In the genomic region with DNA sequence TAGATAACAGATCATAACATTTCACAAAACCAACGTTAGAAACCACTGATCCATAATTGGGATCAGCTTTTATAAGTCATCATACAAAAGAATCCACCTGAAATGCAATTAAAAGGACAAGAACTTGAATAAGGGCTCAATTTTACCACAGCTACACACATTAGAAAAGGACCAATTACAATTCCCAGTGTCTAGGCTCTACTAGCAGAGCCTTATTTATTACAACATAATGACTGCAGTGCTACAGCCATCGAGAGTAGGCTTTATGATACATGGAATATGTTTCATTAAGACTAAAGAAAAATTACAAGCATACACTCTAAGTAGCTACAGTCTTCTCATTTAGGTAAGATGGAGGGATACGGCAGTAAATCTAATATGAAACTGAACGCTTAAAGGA, we compare ENCODE assay signal across 11 cellular contexts. TPM values are rescaled to one million over a fixed set of nuclear protein-coding genes. Genes with fewer than 3 reads are reported as not detected.
DNase-seq lines count a peak whose midpoint lies in the region; ATAC-seq, FAIRE-seq and TF ChIP-seq lines count a peak whose summit lies in the region.
"Had no signal": no experiment of that assay in that cellular context is flagged by ENCODE, and none has a peak within 500 bp of the region (broad histone marks: within the 10 kb centered on the region; RNA-seq: fewer than 3 reads in every experiment).

No MANE protein-coding gene starts in this region.

- no peak overlapping the region for H2BK20ac ChIP-seq in IMR-90 (ENCODE audit: low read depth, low read length)

- peaks cover 3% of the 10 kb centered on the region; the same call in 1 of the 2 replicates for H3K4me1 ChIP-seq in IMR-90 (ENCODE audit: control insufficient read depth, insufficient read depth, low read length)
- peaks cover 0 to 20% of the 10 kb centered on the region in 2 experiments; a peak in 3 of 5 replicates for H3K4me1 ChIP-seq in K562 (replicated peaks in 1 of 2; ENCODE audit: control insufficient read depth in 2 of 2, insufficient read depth in 2 of 2, low read length in 2 of 2)
- H3K4me1 ChIP-seq in neural progenitor cell: peaks cover 53% of the 10 kb centered on the region
- H3K4me1 ChIP-seq in suprapubic skin: peaks cover 67% of the 10 kb centered on the region
- peaks cover 25% of the 10 kb centered on the region for H3K4me1 ChIP-seq in Caco-2

- dilution Hi-C loops in IMR-90 (cut with HindIII; ENCODE audit: low sequenced_read_pairs, unreplicated experiment): no loop called here

- no peak overlapping the region for H3K56ac ChIP-seq in IMR-90 (ENCODE audit: extremely low read depth, insufficient read depth, low read length)

- no peaks in the 10 kb centered on the region for H3K9me3 ChIP-seq in IMR-90 (ENCODE audit: control insufficient read depth, insufficient read depth, low read length)
- no peaks in the 10 kb centered on the region for H3K9me3 ChIP-seq in K562 (replicated peaks; ENCODE audit: control insufficient read depth, insufficient read depth, low read depth, low read length)
- no peaks in the 10 kb centered on the region for H3K9me3 ChIP-seq in neural progenitor cell (ENCODE audit: low read depth)
- no peaks in the 10 kb centered on the region for H3K9me3 ChIP-seq in suprapubic skin
- H3K9me3 ChIP-seq in Caco-2: no peaks in the 10 kb centered on the region
- H3K9me3 ChIP-seq: SJSA1 had no signal

- H3K4ac ChIP-seq in IMR-90 (ENCODE audit: low read depth, low read length): no peak overlapping the region

- H3K79me2 ChIP-seq in K562 (ENCODE audit: control insufficient read depth, insufficient read depth, low read length): peaks cover 100% of the 10 kb centered on the region
- H3K79me2 ChIP-seq in neural progenitor cell (ENCODE audit: low read depth): peaks cover 97% of the 10 kb centered on the region

- no peak overlapping the region for H2BK5ac ChIP-seq in IMR-90 (ENCODE audit: low read depth, low read length, poor library complexity, severe bottlenecking)

- H3K36me3 Mint-ChIP-seq in neural progenitor cell: peaks cover 40% of the 10 kb centered on the region
- peaks cover 34% of the 10 kb centered on the region for H3K36me3 Mint-ChIP-seq in Caco-2 (ENCODE audit: insufficient read depth, unreplicated experiment)

- peaks cover 24% of the 10 kb centered on the region for H3K4me1 Mint-ChIP-seq in neural progenitor cell
- peaks cover 30% of the 10 kb centered on the region for H3K4me1 Mint-ChIP-seq in Caco-2 (ENCODE audit: low read depth, unreplicated experiment)

- no peaks in the 10 kb centered on the region for H3K27me3 ChIP-seq in IMR-90 (ENCODE audit: control insufficient read depth, insufficient read depth, low read length)
- no peaks in the 10 kb centered on the region for H3K27me3 ChIP-seq in K562 (ENCODE audit: control insufficient read depth in 2 of 2, insufficient read depth in 2 of 2, low read length in 2 of 2)
- no peaks in the 10 kb centered on the region for H3K27me3 ChIP-seq in neural progenitor cell
- H3K27me3 ChIP-seq in suprapubic skin: no peaks in the 10 kb centered on the region
- H3K27me3 ChIP-seq in Caco-2 (replicated peaks; ENCODE audit: control insufficient read depth, insufficient read depth, low read length): no peaks in the 10 kb centered on the region
- H3K27me3 ChIP-seq: SJSA1 had no signal

- TF ChIP-seq EP300 in K562 (IDR thresholded peaks at IDR 0.05; ENCODE audit: low read length) (no peak), suprapubic skin (IDR thresholded peaks at IDR 0.05) (no peak)

- ATAC-seq in IMR-90 (ENCODE audit: low read depth): no peak
- ATAC-seq in K562: peak; percentile 9

- H3K9me1 ChIP-seq in IMR-90 (ENCODE audit: insufficient read depth, low read length): no peaks in the 10 kb centered on the region; the same call in 1 of the 2 replicates
- no peaks in the 10 kb centered on the region for H3K9me1 ChIP-seq in K562 (ENCODE audit: control insufficient read depth, insufficient read depth, low read length)

- intact Hi-C loops in IMR-90 (cut with micrococcal nuclease) (no loop called here), K562 (cut with micrococcal nuclease) (no loop called here), Caco-2 (cut with micrococcal nuclease; ENCODE audit: unreplicated experiment) (no loop called here)

- H3K36me3 ChIP-seq in IMR-90 (ENCODE audit: control insufficient read depth, insufficient read depth, low read length) (peaks cover 2% of the 10 kb centered on the region; the same call in 1 of the 2 replicates), K562 (ENCODE audit: control insufficient read depth, insufficient read depth, low read length) (peaks cover 44% of the 10 kb centered on the region), neural progenitor cell (peaks cover 10% of the 10 kb centered on the region), suprapubic skin (no peaks in the 10 kb centered on the region), Caco-2 (ENCODE audit: control insufficient read depth, insufficient read depth, low read length) (no peaks in the 10 kb centered on the region; the same call in 1 of the 2 replicates)

- in situ Hi-C loops in IMR-90 (cut with MboI; ENCODE audit: low sequenced_read_pairs): loop anchor here (25.0 kb wide), 1 partner anchor 934 kb away; a partner anchor contains a TSS
- in situ Hi-C loops in K562 (cut with MboI): no loop called here

- DNase-seq in GM12864 (ENCODE audit: low read depth): no peak
- no peak for DNase-seq in IMR-90
- DNase-seq in K562 (ENCODE audit: extremely low read depth in 1 of 4, low spot score in 3 of 4): no peak
- no peak for DNase-seq in neural progenitor cell (ENCODE audit: low spot score)
- no peak for DNase-seq in suprapubic skin (ENCODE audit: low spot score in 2 of 2)
- DNase-seq in dedifferentiated amniotic fluid mesenchymal stem cell (ENCODE audit: extremely low spot score): no peak
- DNase-seq in SW 1271 (lab: John Stamatoyannopoulos, UW): no peak
- no peak for DNase-seq in Caco-2
- DNase-seq: islet precursor cell had no signal

- no peak overlapping the region for H4K8ac ChIP-seq in IMR-90 (ENCODE audit: low read depth in 2 of 2, low read length in 2 of 2)

- H3K9ac ChIP-seq in IMR-90 (ENCODE audit: low read depth, low read length) (no peak overlapping the region), K562 (ENCODE audit: insufficient read depth in 1 of 2, low read depth in 2 of 2, low read length in 2 of 2) (peak overlapping the region in 1 of 2 experiments; percentile 95; a peak in 2 of 4 replicates), neural progenitor cell (no peak overlapping the region)

- H3K27ac Mint-ChIP-seq in neural progenitor cell: no peak overlapping the region
- no peak overlapping the region for H3K27ac Mint-ChIP-seq in Caco-2 (ENCODE audit: unreplicated experiment)

- H3K14ac ChIP-seq in IMR-90 (replicated peaks; ENCODE audit: low read depth, low read length): no peak overlapping the region

- no peak overlapping the region for H2AK9ac ChIP-seq in IMR-90 (replicated peaks; ENCODE audit: low read depth, low read length, poor library complexity)

- peak overlapping the region; percentile 49 for H3K4me3 Mint-ChIP-seq in neural progenitor cell
- no peak overlapping the region for H3K4me3 Mint-ChIP-seq in Caco-2 (ENCODE audit: unreplicated experiment)

- H3K23ac ChIP-seq in IMR-90 (ENCODE audit: low read depth, low read length): peak overlapping the region; percentile 48; the same call in 1 of the 2 replicates

- POLR2A ChIA-PET in IMR-90 (lab: Charles Lee; ENCODE audit: unreplicated experiment) (no interaction called here), K562 (lab: Yijun Ruan, JAX) (interaction anchor here (0.6 kb wide), 2 partner anchors 86 to 937 kb away, joined by 3 to 4 read pairs; no protein-coding TSS in a partner anchor), Caco-2 (lab: Charles Lee) (no interaction called here)

- CTCF ChIA-PET in IMR-90 (lab: Yijun Ruan, JAX) (interaction anchor here (0.9 kb wide), 1 partner anchor 21 kb away, joined by 3 read pairs; no protein-coding TSS in a partner anchor), K562 (lab: Yijun Ruan, JAX; ENCODE audit: low intra/inter-chr PET ratio) (no interaction called here), Caco-2 (lab: Charles Lee) (no interaction called here)

- H3K4me2 ChIP-seq in IMR-90 (ENCODE audit: low read depth, low read length): peak overlapping the region; percentile 19; the same call in 1 of the 2 replicates
- H3K4me2 ChIP-seq in K562 (ENCODE audit: insufficient read depth, low read length): peak overlapping the region; percentile 93
- peak overlapping the region; percentile 95 for H3K4me2 ChIP-seq in neural progenitor cell

- no peak overlapping the region for H2BK120ac ChIP-seq in IMR-90 (ENCODE audit: low read depth, low read length)

- H3K79me1 ChIP-seq in IMR-90 (ENCODE audit: low read depth in 1 of 2, low read length in 2 of 2): peaks cover 17 to 50% of the 10 kb centered on the region in 2 experiments

- no peak overlapping the region for H4K5ac ChIP-seq in IMR-90 (ENCODE audit: low read depth, low read length)

- no peak for TF ChIP-seq POLR2A in IMR-90 (IDR thresholded peaks at IDR 0.05; ENCODE audit: low read depth, low read length)
- no peak for TF ChIP-seq POLR2A in K562 (conservative IDR thresholded peaks at IDR 0.05)
- TF ChIP-seq POLR2A in suprapubic skin (IDR thresholded peaks at IDR 0.05): no peak

- WGBS in IMR-90 (ENCODE audit: extremely low coverage in 2 of 2, insufficient read length in 1 of 2), 2 experiments: no CpG with 5 or more reads among the region's 4 CpGs
- WGBS in K562 (ENCODE audit: insufficient coverage, low coverage, missing lambda C conversion rate): 2% methylated on average over 4 of the region's 4 CpGs
- WGBS in suprapubic skin: 41% methylated on average over 4 of the region's 4 CpGs

- BruUV-seq in IMR-90 (replicated peaks; lab: Mats Ljungman, UMichigan) (no TSS peak), K562 (replicated peaks; lab: Mats Ljungman, UMichigan) (no TSS peak), Caco-2 (replicated peaks; lab: Mats Ljungman, UMichigan) (no TSS peak)

- H3K9me3 Mint-ChIP-seq in neural progenitor cell: peaks cover 15% of the 10 kb centered on the region
- no peaks in the 10 kb centered on the region for H3K9me3 Mint-ChIP-seq in Caco-2 (ENCODE audit: unreplicated experiment)
- H3K9me3 Mint-ChIP-seq: dendritic cell treated with granulocyte-macrophage colony-stimulating factor and Interleukin-4, amounts not matched to agents 40 ng/mL and 50 ng/mL, for 4 days had no signal

- no peak overlapping the region for H2AK5ac ChIP-seq in IMR-90 (ENCODE audit: low read depth, low read length)

- H3K27ac ChIP-seq in IMR-90 (ENCODE audit: insufficient read depth, low read length): no peak overlapping the region
- H3K27ac ChIP-seq in K562 (ENCODE audit: extremely low read depth, low read depth, low read length): peak overlapping the region; percentile 99; the same call in 2 of the 3 replicates
- H3K27ac ChIP-seq in neural progenitor cell: no peak overlapping the region
- no peak overlapping the region for H3K27ac ChIP-seq in suprapubic skin
- H3K27ac ChIP-seq: SJSA1 had no signal

- H2BK15ac ChIP-seq in IMR-90 (ENCODE audit: low read depth, low read length): no peak overlapping the region

- TF ChIP-seq RAD21 in IMR-90 (IDR thresholded peaks at IDR 0.05; ENCODE audit: low read length) (no peak), K562 (CRISPR knock-in tag; conservative IDR thresholded peaks at IDR 0.05 in 1 of 2, IDR thresholded peaks at IDR 0.05 in 1 of 2) (no peak)

- H4K91ac ChIP-seq in IMR-90 (ENCODE audit: insufficient read depth, low read depth, low read length): no peak overlapping the region

- H3F3A ChIP-seq in neural progenitor cell (ENCODE audit: low read depth): peaks cover 18% of the 10 kb centered on the region

- H2AFZ ChIP-seq in IMR-90 (replicated peaks; ENCODE audit: low read length, poor library complexity): no peak overlapping the region
- H2AFZ ChIP-seq in K562 (ENCODE audit: low read depth, low read length): no peak overlapping the region
- H2AFZ ChIP-seq in neural progenitor cell (replicated peaks): no peak overlapping the region

- H4K20me1 ChIP-seq in IMR-90 (ENCODE audit: insufficient read depth, low read length) (peaks cover 33% of the 10 kb centered on the region), K562 (replicated peaks; ENCODE audit: control insufficient read depth, insufficient read depth, low read length) (peaks cover 12% of the 10 kb centered on the region; the same call in 1 of the 2 replicates), neural progenitor cell (ENCODE audit: low read depth) (peaks cover 61% of the 10 kb centered on the region)

- no peak for TF ChIP-seq CTCF in GM12864 (IDR thresholded peaks at IDR 0.05; ENCODE audit: low read depth, low read length, missing control alignments)
- no peak for TF ChIP-seq CTCF in IMR-90 (conservative IDR thresholded peaks at IDR 0.05; ENCODE audit: low read depth, low read length)
- no peak for TF ChIP-seq CTCF in K562 (IDR thresholded peaks at IDR 0.05 in 2 of 3, conservative IDR thresholded peaks at IDR 0.05 in 1 of 3; ENCODE audit: insufficient read depth in 2 of 3, low read depth in 1 of 3, low read length in 3 of 3)
- no peak for TF ChIP-seq CTCF in neural progenitor cell (IDR thresholded peaks at IDR 0.05)
- TF ChIP-seq CTCF in suprapubic skin (IDR thresholded peaks at IDR 0.05): no peak
- TF ChIP-seq CTCF in Caco-2 (IDR thresholded peaks at IDR 0.05; ENCODE audit: insufficient read depth in 1 of 2, low read depth in 1 of 2, low read length in 1 of 2, severe bottlenecking in 1 of 2, unreplicated experiment in 1 of 2): no peak

- no peak overlapping the region for H3K18ac ChIP-seq in IMR-90 (ENCODE audit: low read depth, low read length)

- H3K27me3 Mint-ChIP-seq in neural progenitor cell (ENCODE audit: insufficient read depth, low read depth) (no peaks in the 10 kb centered on the region), Caco-2 (ENCODE audit: insufficient read depth, unreplicated experiment) (no peaks in the 10 kb centered on the region)
- H3K27me3 Mint-ChIP-seq: dendritic cell treated with granulocyte-macrophage colony-stimulating factor and Interleukin-4, amounts not matched to agents 40 ng/mL and 50 ng/mL, for 4 days had no signal

- no peak for FAIRE-seq in K562 (lab: Jason Lieb, UNC)

- H3K4me3 ChIP-seq in GM12864 (ENCODE audit: low read depth, low read length) (peak overlapping the region; percentile 64), IMR-90 (ENCODE audit: insufficient read depth, low read depth, low read length) (no peak overlapping the region), K562 (peak overlapping the region; percentile 70), neural progenitor cell (peak overlapping the region; percentile 96), suprapubic skin (no peak overlapping the region), Caco-2 (ENCODE audit: low read depth, low read length) (no peak overlapping the region)
- H3K4me3 ChIP-seq: SJSA1 had no signal

RNA-seq across cellular contexts. Expression of a gene that starts 2.9 kb away (rescaled TPM):
- total RNA-seq in IMR-90 (2012; rRNA removed) (17.6 and 26.1 TPM in 2 replicates), K562 (2014; rRNA removed) (17.3 and 18.8 TPM in 2 replicates), K562 (2014; rRNA removed; fragmentation: Illumina TruSeq; extraction: Trizol) (35.0 and 39.7 TPM in 2 replicates), K562 (2015; rRNA removed; fragmentation: Illumina TruSeq; extraction: Trizol) (37.9 and 42.2 TPM in 2 replicates), K562 (2021) (30.2 and 31.7 TPM in 2 replicates), neural progenitor cell (ENCODE audit: low replicate concordance) (80.7 and 136 TPM in 2 replicates), suprapubic skin (10 to 100 TPM; 23.4 to 78.5 (median 34.2) TPM), Caco-2 (2022) (57.4 and 60.4 TPM in 2 replicates)
- polyA plus RNA-seq in IMR-90 (2012; rRNA removed) (16.4 and 18.1 TPM in 2 replicates), K562 (2011; rRNA removed) (21.6 and 26.4 TPM in 2 replicates), K562 (2014; fragmentation: Illumina TruSeq; extraction: Trizol) (29.4 and 42.4 TPM in 2 replicates), K562 (2014; fragmentation: Nextera tagmentation; extraction: Ambion mirVana) (10 to 100 TPM; 10.0 to 10.1 TPM), K562 (2014; rRNA removed) (24.1 and 24.9 TPM in 2 replicates)
- polyA plus RNA-seq in IMR-90 (2012; cell fraction: cytosol; rRNA removed): 3.7 and 5.6 TPM in 2 replicates
- polyA plus RNA-seq in IMR-90 (2012; cell fraction: nucleus; rRNA removed; ENCODE audit: low replicate concordance): 11.8 and 59.3 TPM in 2 replicates
- 33.4 and 118 TPM in 2 replicates for total RNA-seq in K562 (2011; cell fraction: chromatin; rRNA removed; ENCODE audit: low replicate concordance)
- 15.3 and 21.4 TPM in 2 replicates for total RNA-seq in K562 (2011; cell fraction: nucleolus; rRNA removed)
- 51.2 and 76.0 TPM in 2 replicates for total RNA-seq in K562 (2011; cell fraction: nucleoplasm; rRNA removed)
- 5.0 and 8.4 TPM in 2 replicates for polyA plus RNA-seq in K562 (2011; cell fraction: cytosol; rRNA removed)
- polyA plus RNA-seq in K562 (2011; cell fraction: nucleus; rRNA removed): 47.1 and 53.8 TPM in 2 replicates
- polyA plus RNA-seq in K562 (2012): 15.4 and 18.7 TPM in 2 replicates
- 24.0 and 29.6 TPM in 2 replicates for polyA minus RNA-seq in K562 (2011; rRNA and poly(A)+ RNA removed)
- polyA minus RNA-seq in K562 (2011; cell fraction: cytosol; rRNA and poly(A)+ RNA removed): 8.9 and 9.5 TPM in 2 replicates
- polyA minus RNA-seq in K562 (2011; cell fraction: nucleus; rRNA and poly(A)+ RNA removed): 34.6 and 62.4 TPM in 2 replicates

Comparison
In these comparisons a context has a peak if more than half of its experiments do, and no peak if none do; other contexts are left out.
1. H3K4me3 ChIP-seq: peak in GM12864 (single experiment), K562 (single experiment) and neural progenitor cell (single experiment); none in IMR-90 (single experiment), suprapubic skin (single experiment) and Caco-2 (single experiment).
2. H3K4me2 ChIP-seq: peak in every context shown above with its lines; median percentile 95 in neural progenitor cell; 93 in K562; 19 in IMR-90.